In the genomic region with DNA sequence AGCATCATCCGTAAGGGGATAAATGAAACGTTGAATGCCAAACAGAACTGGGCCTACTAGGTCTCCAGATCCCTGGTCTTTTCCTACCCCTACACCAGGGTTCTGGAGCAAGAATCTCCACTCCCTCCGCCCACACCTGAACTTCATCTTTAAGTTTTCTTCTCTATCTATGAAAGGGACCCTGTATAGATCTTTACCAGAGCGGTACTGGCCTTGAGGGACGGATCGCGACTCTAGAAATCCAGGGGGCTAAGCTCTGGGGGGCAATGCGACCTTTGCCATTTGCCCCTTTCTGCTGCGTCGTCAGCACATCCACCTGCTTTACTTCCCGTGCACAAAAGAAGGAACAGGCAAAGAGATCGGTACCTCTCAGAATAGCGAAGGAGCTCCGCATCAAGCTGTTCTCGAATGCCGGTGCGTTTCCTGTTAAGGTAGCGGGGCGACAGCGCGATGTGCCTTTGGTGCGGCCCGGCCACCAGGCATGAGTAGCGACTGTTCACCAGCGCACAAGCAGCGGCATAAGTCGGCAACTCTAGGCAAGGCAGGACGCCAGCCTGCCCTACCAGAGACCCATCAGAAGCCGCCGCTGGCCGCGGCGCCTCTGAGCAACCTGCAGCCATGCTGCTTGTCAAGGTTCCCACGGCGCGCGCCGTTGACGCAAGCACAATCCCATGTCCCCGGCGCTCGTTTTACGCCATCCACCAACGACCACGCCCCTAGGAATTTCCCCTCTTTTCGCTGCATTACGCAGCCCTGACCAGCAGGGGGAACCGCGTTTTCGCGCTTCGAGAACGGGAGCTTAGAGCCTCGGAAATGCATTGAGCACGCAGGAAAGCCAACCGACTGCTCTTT, we compare ENCODE assay signal across 1 cellular context.
TF ChIP-seq lines count a peak whose summit lies in the region.

Gene POLR1F (minus strand): TSS at position 641 of the 852 bp plus-strand sequence. CDS start 21 bp downstream, at position 620.

TF ChIP-seq in HepG2, 621 proteins besides CTCF, POLR2A, EP300 and RAD21 (continued from another document and continues in another):
- TF ChIP-seq, protein P1, sequence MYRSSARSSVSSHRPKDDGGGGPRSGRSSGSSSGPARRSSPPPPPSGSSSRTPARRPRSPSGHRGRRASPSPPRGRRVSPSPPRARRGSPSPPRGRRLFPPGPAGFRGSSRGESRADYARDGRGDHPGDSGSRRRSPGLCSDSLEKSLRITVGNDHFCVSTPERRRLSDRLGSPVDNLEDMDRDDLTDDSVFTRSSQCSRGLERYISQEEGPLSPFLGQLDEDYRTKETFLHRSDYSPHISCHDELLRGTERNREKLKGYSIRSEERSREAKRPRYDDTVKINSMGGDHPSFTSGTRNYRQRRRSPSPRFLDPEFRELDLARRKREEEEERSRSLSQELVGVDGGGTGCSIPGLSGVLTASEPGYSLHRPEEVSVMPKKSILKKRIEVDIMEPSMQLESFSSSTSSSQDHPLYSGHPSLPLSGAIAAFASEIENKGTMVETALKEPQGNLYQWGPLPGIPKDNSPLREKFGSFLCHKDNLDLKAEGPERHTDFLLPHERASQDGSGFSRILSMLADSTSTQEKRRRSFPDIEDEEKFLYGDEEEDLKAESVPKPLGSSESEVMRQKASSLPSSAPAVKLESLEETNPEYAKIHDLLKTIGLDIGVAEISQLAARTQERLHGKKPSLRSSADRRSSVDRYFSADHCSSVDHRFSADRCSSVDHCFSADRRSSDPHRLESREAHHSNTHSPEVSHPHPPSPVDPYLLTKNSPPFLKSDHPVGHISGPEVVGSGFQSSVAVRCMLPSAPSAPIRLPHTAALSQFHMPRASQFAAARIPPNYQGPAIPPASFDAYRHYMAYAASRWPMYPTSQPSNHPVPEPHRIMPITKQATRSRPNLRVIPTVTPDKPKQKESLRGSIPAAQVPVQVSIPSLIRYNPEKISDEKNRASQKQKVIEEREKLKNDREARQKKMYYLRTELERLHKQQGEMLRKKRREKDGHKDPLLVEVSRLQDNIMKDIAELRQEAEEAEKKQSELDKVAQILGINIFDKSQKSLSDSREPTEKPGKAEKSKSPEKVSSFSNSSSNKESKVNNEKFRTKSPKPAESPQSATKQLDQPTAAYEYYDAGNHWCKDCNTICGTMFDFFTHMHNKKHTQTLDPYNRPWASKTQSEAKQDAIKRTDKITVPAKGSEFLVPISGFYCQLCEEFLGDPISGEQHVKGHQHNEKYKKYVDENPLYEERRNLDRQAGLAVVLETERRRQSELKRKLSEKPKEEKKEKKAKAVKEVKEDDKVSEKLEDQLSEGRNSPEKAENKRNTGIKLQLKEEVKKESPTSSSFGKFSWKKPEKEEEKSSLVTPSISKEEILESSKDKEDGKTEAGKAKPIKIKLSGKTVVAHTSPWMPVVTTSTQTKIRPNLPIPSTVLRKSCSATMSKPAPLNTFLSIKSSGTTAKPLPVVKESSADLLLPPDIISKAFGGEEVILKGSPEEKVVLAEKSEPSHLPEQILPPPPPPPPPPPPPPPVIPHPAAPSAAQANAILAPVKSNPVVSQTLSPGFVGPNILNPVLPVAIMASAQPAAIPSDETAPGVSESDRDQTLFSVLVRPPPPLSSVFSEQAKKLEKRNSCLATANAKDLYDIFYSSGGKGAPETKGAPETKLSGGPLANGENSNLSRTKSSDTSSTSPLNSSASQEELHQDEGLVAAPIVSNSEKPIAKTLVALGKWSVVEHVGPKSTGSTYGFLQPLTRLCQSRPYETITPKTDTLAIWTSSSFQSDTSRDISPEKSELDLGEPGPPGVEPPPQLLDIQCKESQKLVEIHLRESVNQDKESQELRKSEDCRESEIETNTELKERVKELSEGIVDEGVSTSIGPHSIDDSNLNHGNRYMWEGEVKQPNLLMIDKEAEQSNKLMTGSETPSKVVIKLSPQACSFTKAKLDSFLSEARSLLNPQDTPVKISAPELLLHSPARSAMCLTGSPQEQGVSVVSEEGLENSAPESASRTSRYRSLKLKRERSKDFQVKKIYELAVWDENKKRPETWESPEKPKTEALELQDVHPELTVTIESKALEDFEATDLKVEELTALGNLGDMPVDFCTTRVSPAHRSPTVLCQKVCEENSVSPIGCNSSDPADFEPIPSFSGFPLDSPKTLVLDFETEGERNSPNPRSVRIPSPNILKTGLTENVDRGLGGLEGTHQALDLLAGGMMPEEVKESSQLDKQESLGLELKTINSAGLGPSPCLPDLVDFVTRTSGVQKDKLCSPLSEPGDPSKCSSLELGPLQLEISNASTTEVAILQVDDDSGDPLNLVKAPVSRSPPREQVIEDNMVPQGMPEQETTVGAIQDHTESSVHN (CRISPR knock-in tag; IDR thresholded peaks at IDR 0.05): no peak
- no peak for TF ChIP-seq ZBTB44 (CRISPR knock-in tag; IDR thresholded peaks at IDR 0.05)
- no peak for TF ChIP-seq HNRNPL (IDR thresholded peaks at IDR 0.05; ENCODE audit: low read depth, low read length)
- no peak for TF ChIP-seq NFIB (CRISPR knock-in tag; IDR thresholded peaks at IDR 0.05; ENCODE audit: borderline replicate concordance)
- no peak for TF ChIP-seq MYNN (CRISPR knock-in tag; IDR thresholded peaks at IDR 0.05; ENCODE audit: low read depth)
- peak; percentile 45; the same call in 1 of the 2 replicates for TF ChIP-seq ZNF792 (CRISPR knock-in tag; IDR thresholded peaks at IDR 0.05)
- TF ChIP-seq KMT2A (CRISPR knock-in tag; IDR thresholded peaks at IDR 0.05): peak; percentile 98
- TF ChIP-seq SAFB2 (CRISPR knock-in tag; IDR thresholded peaks at IDR 0.05; ENCODE audit: borderline replicate concordance, low read depth): peak; percentile 57; the same call in 1 of the 2 replicates
- no peak for TF ChIP-seq ZNF713 (CRISPR knock-in tag; IDR thresholded peaks at IDR 0.05)
- no peak for TF ChIP-seq SMARCC2 (IDR thresholded peaks at IDR 0.05)
- TF ChIP-seq, protein P2, sequence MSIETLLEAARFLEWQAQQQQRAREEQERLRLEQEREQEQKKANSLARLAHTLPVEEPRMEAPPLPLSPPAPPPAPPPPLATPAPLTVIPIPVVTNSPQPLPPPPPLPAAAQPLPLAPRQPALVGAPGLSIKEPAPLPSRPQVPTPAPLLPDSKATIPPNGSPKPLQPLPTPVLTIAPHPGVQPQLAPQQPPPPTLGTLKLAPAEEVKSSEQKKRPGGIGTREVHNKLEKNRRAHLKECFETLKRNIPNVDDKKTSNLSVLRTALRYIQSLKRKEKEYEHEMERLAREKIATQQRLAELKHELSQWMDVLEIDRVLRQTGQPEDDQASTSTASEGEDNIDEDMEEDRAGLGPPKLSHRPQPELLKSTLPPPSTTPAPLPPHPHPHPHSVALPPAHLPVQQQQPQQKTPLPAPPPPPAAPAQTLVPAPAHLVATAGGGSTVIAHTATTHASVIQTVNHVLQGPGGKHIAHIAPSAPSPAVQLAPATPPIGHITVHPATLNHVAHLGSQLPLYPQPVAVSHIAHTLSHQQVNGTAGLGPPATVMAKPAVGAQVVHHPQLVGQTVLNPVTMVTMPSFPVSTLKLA (IDR thresholded peaks at IDR 0.05): peak; percentile 52
- TF ChIP-seq BORCS8-MEF2B (CRISPR knock-in tag; IDR thresholded peaks at IDR 0.05): peak; percentile 76; the same call in 1 of the 2 replicates
- peak; percentile 80; the same call in 1 of the 2 replicates for TF ChIP-seq KLF6 (CRISPR knock-in tag; IDR thresholded peaks at IDR 0.05)
- TF ChIP-seq ZNF607 (CRISPR knock-in tag; IDR thresholded peaks at IDR 0.05; ENCODE audit: borderline replicate concordance): no peak
- TF ChIP-seq ZNF34 (CRISPR knock-in tag; IDR thresholded peaks at IDR 0.05; ENCODE audit: borderline replicate concordance): no peak
- TF ChIP-seq ZNF616 (CRISPR knock-in tag; IDR thresholded peaks at IDR 0.05; ENCODE audit: low read depth): no peak
- no peak for TF ChIP-seq ZNF546 (CRISPR knock-in tag; conservative IDR thresholded peaks at IDR 0.05)
- no peak for TF ChIP-seq JDP2 (CRISPR knock-in tag; IDR thresholded peaks at IDR 0.05; ENCODE audit: borderline replicate concordance)
- TF ChIP-seq PLSCR1 (CRISPR knock-in tag; IDR thresholded peaks at IDR 0.05; ENCODE audit: borderline replicate concordance): no peak
- no peak for TF ChIP-seq NCOA5 (CRISPR knock-in tag; IDR thresholded peaks at IDR 0.05)
- no peak for TF ChIP-seq HNF1A (IDR thresholded peaks at IDR 0.05; ENCODE audit: low read depth)
- TF ChIP-seq HNF1A (CRISPR knock-in tag; IDR thresholded peaks at IDR 0.05; ENCODE audit: borderline replicate concordance): no peak; the same call in 1 of the 2 replicates
- no peak for TF ChIP-seq ZFP36 (IDR thresholded peaks at IDR 0.05; ENCODE audit: borderline replicate concordance, low read depth, low read length, partially characterized antibody)
- no peak for TF ChIP-seq MBD4 (IDR thresholded peaks at IDR 0.05; ENCODE audit: borderline replicate concordance, low read length)
- no peak for TF ChIP-seq PCBP1 (IDR thresholded peaks at IDR 0.05; ENCODE audit: borderline replicate concordance, low read depth, low read length)
